ENCODE assay signal across 1 cellular context in genomic region chr12:123049398-123050250, GRCh38.
TF ChIP-seq lines count a peak whose summit lies in the region.

No MANE protein-coding gene starts in this region.

TF ChIP-seq in WTC11, 78 proteins besides CTCF, POLR2A, EP300 and RAD21 (continued from another document):
- TF ChIP-seq, protein P1, sequence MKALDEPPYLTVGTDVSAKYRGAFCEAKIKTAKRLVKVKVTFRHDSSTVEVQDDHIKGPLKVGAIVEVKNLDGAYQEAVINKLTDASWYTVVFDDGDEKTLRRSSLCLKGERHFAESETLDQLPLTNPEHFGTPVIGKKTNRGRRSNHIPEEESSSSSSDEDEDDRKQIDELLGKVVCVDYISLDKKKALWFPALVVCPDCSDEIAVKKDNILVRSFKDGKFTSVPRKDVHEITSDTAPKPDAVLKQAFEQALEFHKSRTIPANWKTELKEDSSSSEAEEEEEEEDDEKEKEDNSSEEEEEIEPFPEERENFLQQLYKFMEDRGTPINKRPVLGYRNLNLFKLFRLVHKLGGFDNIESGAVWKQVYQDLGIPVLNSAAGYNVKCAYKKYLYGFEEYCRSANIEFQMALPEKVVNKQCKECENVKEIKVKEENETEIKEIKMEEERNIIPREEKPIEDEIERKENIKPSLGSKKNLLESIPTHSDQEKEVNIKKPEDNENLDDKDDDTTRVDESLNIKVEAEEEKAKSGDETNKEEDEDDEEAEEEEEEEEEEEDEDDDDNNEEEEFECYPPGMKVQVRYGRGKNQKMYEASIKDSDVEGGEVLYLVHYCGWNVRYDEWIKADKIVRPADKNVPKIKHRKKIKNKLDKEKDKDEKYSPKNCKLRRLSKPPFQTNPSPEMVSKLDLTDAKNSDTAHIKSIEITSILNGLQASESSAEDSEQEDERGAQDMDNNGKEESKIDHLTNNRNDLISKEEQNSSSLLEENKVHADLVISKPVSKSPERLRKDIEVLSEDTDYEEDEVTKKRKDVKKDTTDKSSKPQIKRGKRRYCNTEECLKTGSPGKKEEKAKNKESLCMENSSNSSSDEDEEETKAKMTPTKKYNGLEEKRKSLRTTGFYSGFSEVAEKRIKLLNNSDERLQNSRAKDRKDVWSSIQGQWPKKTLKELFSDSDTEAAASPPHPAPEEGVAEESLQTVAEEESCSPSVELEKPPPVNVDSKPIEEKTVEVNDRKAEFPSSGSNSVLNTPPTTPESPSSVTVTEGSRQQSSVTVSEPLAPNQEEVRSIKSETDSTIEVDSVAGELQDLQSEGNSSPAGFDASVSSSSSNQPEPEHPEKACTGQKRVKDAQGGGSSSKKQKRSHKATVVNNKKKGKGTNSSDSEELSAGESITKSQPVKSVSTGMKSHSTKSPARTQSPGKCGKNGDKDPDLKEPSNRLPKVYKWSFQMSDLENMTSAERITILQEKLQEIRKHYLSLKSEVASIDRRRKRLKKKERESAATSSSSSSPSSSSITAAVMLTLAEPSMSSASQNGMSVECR (CRISPR knock-in tag; IDR thresholded peaks at IDR 0.05; ENCODE audit: borderline replicate concordance): no peak
- TF ChIP-seq HMGXB4 (CRISPR knock-in tag; IDR thresholded peaks at IDR 0.05) (no peak), MAX (CRISPR knock-in tag; IDR thresholded peaks at IDR 0.05) (no peak), E2F4 (CRISPR knock-in tag; IDR thresholded peaks at IDR 0.05; ENCODE audit: borderline replicate concordance, low read depth) (no peak), MXD4 (CRISPR knock-in tag; IDR thresholded peaks at IDR 0.05; ENCODE audit: borderline replicate concordance) (no peak), ZNF423 (CRISPR knock-in tag; IDR thresholded peaks at IDR 0.05) (no peak), KAT7 (CRISPR knock-in tag; IDR thresholded peaks at IDR 0.05; ENCODE audit: borderline replicate concordance) (no peak), SOX15 (CRISPR knock-in tag; IDR thresholded peaks at IDR 0.05) (no peak)
